Comparison of ENCODE assay signal across 8 cellular contexts in genomic region chr15:51759557-51760070, GRCh38. TPM values are rescaled to one million over a fixed set of nuclear protein-coding genes. Genes with fewer than 3 reads are reported as not detected.
DNase-seq lines count a peak whose midpoint lies in the region; ATAC-seq and TF ChIP-seq lines count a peak whose summit lies in the region.

No MANE protein-coding gene starts in this region.

- H3K9me2 ChIP-seq in OCI-LY7 (ENCODE audit: insufficient read depth, low read length), result no peaks in the 10 kb centered on the region

- no peak overlapping the region for H2AFZ ChIP-seq in OCI-LY7 (ENCODE audit: low read length)

- H3K4me2 ChIP-seq in OCI-LY7 (ENCODE audit: low read length), result no peak overlapping the region

- no peaks in the 10 kb centered on the region for H4K20me1 ChIP-seq in OCI-LY7 (ENCODE audit: insufficient read depth, low read length)

- H3K36me3 Mint-ChIP-seq in natural killer cell treated with Interleukin-12 subunit alpha and Interleukin-12 subunit beta and Interleukin-15 and Interleukin-18, amount 100 ng/mL, for 72 hours, result no peaks in the 10 kb centered on the region
- H3K36me3 Mint-ChIP-seq in natural killer cell (no peaks in the 10 kb centered on the region), nephron progenitor cell (ENCODE audit: low read depth) (no peaks in the 10 kb centered on the region)

- no peak overlapping the region for H3K27ac Mint-ChIP-seq in natural killer cell treated with Interleukin-12 subunit alpha and Interleukin-12 subunit beta and Interleukin-15 and Interleukin-18, amount 100 ng/mL, for 72 hours
- no peak overlapping the region for H3K27ac Mint-ChIP-seq in natural killer cell
- H3K27ac Mint-ChIP-seq in nephron progenitor cell, result no peak overlapping the region

- ATAC-seq in natural killer cell treated with Interleukin-12 subunit alpha and Interleukin-12 subunit beta and Interleukin-15 and Interleukin-18, amount 100 ng/mL, for 72 hours, result peak; percentile 33 to 45
- ATAC-seq in natural killer cell (no peak), GM18868 (IDR thresholded peaks at IDR 0.05; ENCODE audit: unreplicated experiment) (no peak)

- TF ChIP-seq CTCF in natural killer cell (IDR thresholded peaks at IDR 0.05) (no peak), OCI-LY7 (conservative IDR thresholded peaks at IDR 0.05; ENCODE audit: low read length) (peak; percentile 67), vagina (IDR thresholded peaks at IDR 0.05) (no peak), nephron progenitor cell (IDR thresholded peaks at IDR 0.05) (no peak)

- intact Hi-C loops in natural killer cell (cut with micrococcal nuclease) (no loop called here), OCI-LY7 (cut with micrococcal nuclease; ENCODE audit: unreplicated experiment) (no loop called here), vagina (cut with DNase I) (no loop called here)

- no peak for TF ChIP-seq POLR2A in vagina (IDR thresholded peaks at IDR 0.05)

- H3K4me3 Mint-ChIP-seq in natural killer cell treated with Interleukin-12 subunit alpha and Interleukin-12 subunit beta and Interleukin-15 and Interleukin-18, amount 100 ng/mL, for 72 hours, result no peak overlapping the region
- H3K4me3 Mint-ChIP-seq in natural killer cell (no peak overlapping the region), nephron progenitor cell (no peak overlapping the region)

- H3K27ac ChIP-seq in OCI-LY7 (ENCODE audit: low read depth, low read length, poor library complexity, severe bottlenecking) (no peak overlapping the region), vagina (peak overlapping the region; percentile 4)

- no TSS peak for BruUV-seq in OCI-LY7 (replicated peaks; lab: Mats Ljungman, UMichigan)

- CTCF ChIA-PET in OCI-LY7 (lab: Charles Lee; ENCODE audit: unreplicated experiment), result no interaction called here

- no peak for DNase-seq in natural killer cell treated with Interleukin-12 subunit alpha and Interleukin-12 subunit beta and Interleukin-15 and Interleukin-18, amount 100 ng/mL, for 72 hours (ENCODE audit: low spot score)
- DNase-seq in natural killer cell (no peak), OCI-LY7 (ENCODE audit: low spot score) (no peak), globus pallidus (ENCODE audit: low spot score) (peak; percentile 53), vagina (ENCODE audit: extremely low spot score in 2 of 2) (no peak), nephron progenitor cell (no peak)
- no peak for DNase-seq in stimulated activated CD4-positive, alpha-beta T cell treated with anti-CD3 and anti-CD28 coated beads, Interleukin-2, amount 100 ng/mL, for 24 hours

- no peaks in the 10 kb centered on the region for H3K79me2 ChIP-seq in OCI-LY7 (ENCODE audit: insufficient read depth, low read depth, low read length)

- H3K27me3 ChIP-seq in vagina, result no peaks in the 10 kb centered on the region

- H3K4me1 Mint-ChIP-seq in natural killer cell treated with Interleukin-12 subunit alpha and Interleukin-12 subunit beta and Interleukin-15 and Interleukin-18, amount 100 ng/mL, for 72 hours (ENCODE audit: low read depth in 2 of 2), result peaks cover 0 to 9% of the 10 kb centered on the region in 2 donors
- H3K4me1 Mint-ChIP-seq in natural killer cell (no peaks in the 10 kb centered on the region), nephron progenitor cell (no peaks in the 10 kb centered on the region)

- no peaks in the 10 kb centered on the region for H3K9me3 Mint-ChIP-seq in natural killer cell treated with Interleukin-12 subunit alpha and Interleukin-12 subunit beta and Interleukin-15 and Interleukin-18, amount 100 ng/mL, for 72 hours
- H3K9me3 Mint-ChIP-seq in natural killer cell (no peaks in the 10 kb centered on the region), nephron progenitor cell (no peaks in the 10 kb centered on the region)

- POLR2A ChIA-PET in OCI-LY7 (lab: Charles Lee), result no interaction called here

- H3K9me3 ChIP-seq in OCI-LY7 (ENCODE audit: low read length) (no peaks in the 10 kb centered on the region), vagina (no peaks in the 10 kb centered on the region)

- H3K4me3 ChIP-seq in OCI-LY7 (ENCODE audit: low read depth, low read length, poor library complexity, severe bottlenecking), result no peak overlapping the region
- no peak overlapping the region for H3K4me3 ChIP-seq in vagina

- H3K36me3 ChIP-seq in OCI-LY7 (ENCODE audit: insufficient read depth, low read length) (no peaks in the 10 kb centered on the region), vagina (no peaks in the 10 kb centered on the region)

- peaks cover 21 to 23% of the 10 kb centered on the region in 2 donors for H3K27me3 Mint-ChIP-seq in natural killer cell treated with Interleukin-12 subunit alpha and Interleukin-12 subunit beta and Interleukin-15 and Interleukin-18, amount 100 ng/mL, for 72 hours
- H3K27me3 Mint-ChIP-seq in natural killer cell (ENCODE audit: low read depth in 2 of 2) (peaks cover 18 to 24% of the 10 kb centered on the region in 2 donors), nephron progenitor cell (ENCODE audit: low read depth, poor library complexity) (peaks cover 25% of the 10 kb centered on the region)

- H3K4me1 ChIP-seq in OCI-LY7 (ENCODE audit: insufficient read depth, low read length, poor library complexity, severe bottlenecking), result no peaks in the 10 kb centered on the region
- no peaks in the 10 kb centered on the region for H3K4me1 ChIP-seq in vagina

RNA-seq across cellular contexts. Expression of gene TMOD2, which starts 8.2 kb away (rescaled TPM):
- total RNA-seq in natural killer cell treated with Interleukin-12 subunit alpha and Interleukin-12 subunit beta and Interleukin-15 and Interleukin-18, amount 100 ng/mL, for 72 hours, result 1 to 10 TPM; 2.6 to 7.2 TPM
- total RNA-seq in natural killer cell (1 to 10 TPM; 1.6 to 4.7 (median 1.6) TPM), OCI-LY7 (2022) (0.11 and 0.44 TPM in 2 replicates), vagina (18.4 TPM)
- total RNA-seq in OCI-LY7 (2014; rRNA removed; shearing (Covaris generic)), result not detected in 2 replicates

RNA-seq across cellular contexts. Expression of gene LYSMD2, which starts 22.2 kb away (rescaled TPM):
- 10 to 100 TPM; 13.4 to 27.3 TPM for total RNA-seq in natural killer cell treated with Interleukin-12 subunit alpha and Interleukin-12 subunit beta and Interleukin-15 and Interleukin-18, amount 100 ng/mL, for 72 hours
- total RNA-seq in natural killer cell (10 to 100 TPM in 1 of 3 donors, 1 to 10 TPM in 2; 8.1 to 13.6 (median 8.6) TPM), OCI-LY7 (2022) (0.50 and 0.89 TPM in 2 replicates), vagina (16.9 TPM)
- total RNA-seq in OCI-LY7 (2014; rRNA removed; shearing (Covaris generic)), result not detected in 2 replicates

Comparison
In these comparisons a context has a peak if more than half of its experiments do, and no peak if none do; other contexts are left out.
1. ATAC-seq: peak in natural killer cell treated with Interleukin-12 subunit alpha and Interleukin-12 subunit beta and Interleukin-15 and Interleukin-18, amount 100 ng/mL, for 72 hours (2 of 2); none in natural killer cell (0 of 3) and GM18868 (single experiment).